2 cellular contexts compared by ENCODE assay signal in the genomic region with DNA sequence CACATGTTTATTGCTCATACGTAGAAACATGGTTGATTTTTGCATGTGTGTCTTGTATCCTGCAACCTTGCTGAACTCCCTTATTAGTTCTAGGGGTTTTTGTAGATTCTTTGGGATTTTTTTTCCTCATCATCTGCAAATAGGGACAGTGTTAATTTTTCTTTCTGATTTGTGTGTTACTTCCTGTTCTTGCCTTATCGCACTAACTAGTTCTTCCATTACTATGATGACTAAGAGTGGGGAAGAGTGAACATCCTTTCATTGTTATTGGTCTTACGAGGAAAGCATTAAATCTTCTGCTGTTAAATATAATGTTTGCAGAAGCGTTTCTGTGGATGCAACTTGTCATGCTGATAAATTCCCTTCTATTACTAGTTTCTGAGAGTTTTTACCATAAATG.
A peak's percentile ranks its signal among the peaks of the same experiment; 100 is the strongest.
TF ChIP-seq lines count a peak whose summit lies in the region.

No MANE protein-coding gene starts in this region.

TF ChIP-seq in A549, 52 proteins besides CTCF, POLR2A, EP300 and RAD21 (continued from another document):
- no peak for TF ChIP-seq MAFK (IDR thresholded peaks at IDR 0.05; ENCODE audit: partially characterized antibody)
- no peak for TF ChIP-seq HMGXB4 (CRISPR knock-in tag; IDR thresholded peaks at IDR 0.05; ENCODE audit: borderline replicate concordance)
- no peak for TF ChIP-seq EHMT2 (IDR thresholded peaks at IDR 0.05; ENCODE audit: low read depth)
- TF ChIP-seq ZSCAN20 (CRISPR knock-in tag; IDR thresholded peaks at IDR 0.05): no peak
- no peak for TF ChIP-seq CHD4 (IDR thresholded peaks at IDR 0.05; ENCODE audit: borderline replicate concordance)
- no peak for TF ChIP-seq KDM5A (IDR thresholded peaks at IDR 0.05)
- no peak for TF ChIP-seq TFCP2L1 (CRISPR knock-in tag; IDR thresholded peaks at IDR 0.05)
- no peak for TF ChIP-seq JUNB (IDR thresholded peaks at IDR 0.05)
- no peak for TF ChIP-seq NR3C1 (IDR thresholded peaks at IDR 0.05)
- no peak for TF ChIP-seq FOSL2 (IDR thresholded peaks at IDR 0.05)
- no peak for TF ChIP-seq FOSL2 (CRISPR knock-in tag; IDR thresholded peaks at IDR 0.05)
- TF ChIP-seq HOXB5 (CRISPR knock-in tag; IDR thresholded peaks at IDR 0.05): no peak
- TF ChIP-seq ESRRA (IDR thresholded peaks at IDR 0.05; ENCODE audit: borderline replicate concordance, low read length): no peak
- TF ChIP-seq KDM1A (IDR thresholded peaks at IDR 0.05; ENCODE audit: low read depth): no peak
- no peak for TF ChIP-seq MAZ (IDR thresholded peaks at IDR 0.05; ENCODE audit: borderline replicate concordance, low read depth, low read length)
- no peak for TF ChIP-seq RNF2 (IDR thresholded peaks at IDR 0.05; ENCODE audit: borderline replicate concordance, low read depth)
- TF ChIP-seq FOXS1 (CRISPR knock-in tag; IDR thresholded peaks at IDR 0.05): no peak
- TF ChIP-seq, protein P1, sequence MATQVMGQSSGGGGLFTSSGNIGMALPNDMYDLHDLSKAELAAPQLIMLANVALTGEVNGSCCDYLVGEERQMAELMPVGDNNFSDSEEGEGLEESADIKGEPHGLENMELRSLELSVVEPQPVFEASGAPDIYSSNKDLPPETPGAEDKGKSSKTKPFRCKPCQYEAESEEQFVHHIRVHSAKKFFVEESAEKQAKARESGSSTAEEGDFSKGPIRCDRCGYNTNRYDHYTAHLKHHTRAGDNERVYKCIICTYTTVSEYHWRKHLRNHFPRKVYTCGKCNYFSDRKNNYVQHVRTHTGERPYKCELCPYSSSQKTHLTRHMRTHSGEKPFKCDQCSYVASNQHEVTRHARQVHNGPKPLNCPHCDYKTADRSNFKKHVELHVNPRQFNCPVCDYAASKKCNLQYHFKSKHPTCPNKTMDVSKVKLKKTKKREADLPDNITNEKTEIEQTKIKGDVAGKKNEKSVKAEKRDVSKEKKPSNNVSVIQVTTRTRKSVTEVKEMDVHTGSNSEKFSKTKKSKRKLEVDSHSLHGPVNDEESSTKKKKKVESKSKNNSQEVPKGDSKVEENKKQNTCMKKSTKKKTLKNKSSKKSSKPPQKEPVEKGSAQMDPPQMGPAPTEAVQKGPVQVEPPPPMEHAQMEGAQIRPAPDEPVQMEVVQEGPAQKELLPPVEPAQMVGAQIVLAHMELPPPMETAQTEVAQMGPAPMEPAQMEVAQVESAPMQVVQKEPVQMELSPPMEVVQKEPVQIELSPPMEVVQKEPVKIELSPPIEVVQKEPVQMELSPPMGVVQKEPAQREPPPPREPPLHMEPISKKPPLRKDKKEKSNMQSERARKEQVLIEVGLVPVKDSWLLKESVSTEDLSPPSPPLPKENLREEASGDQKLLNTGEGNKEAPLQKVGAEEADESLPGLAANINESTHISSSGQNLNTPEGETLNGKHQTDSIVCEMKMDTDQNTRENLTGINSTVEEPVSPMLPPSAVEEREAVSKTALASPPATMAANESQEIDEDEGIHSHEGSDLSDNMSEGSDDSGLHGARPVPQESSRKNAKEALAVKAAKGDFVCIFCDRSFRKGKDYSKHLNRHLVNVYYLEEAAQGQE (IDR thresholded peaks at IDR 0.05): no peak

TF ChIP-seq in K562, 482 proteins besides CTCF, POLR2A, EP300 and RAD21 (continued from another document):
- TF ChIP-seq, protein P2, sequence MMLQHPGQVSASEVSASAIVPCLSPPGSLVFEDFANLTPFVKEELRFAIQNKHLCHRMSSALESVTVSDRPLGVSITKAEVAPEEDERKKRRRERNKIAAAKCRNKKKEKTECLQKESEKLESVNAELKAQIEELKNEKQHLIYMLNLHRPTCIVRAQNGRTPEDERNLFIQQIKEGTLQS (IDR thresholded peaks at IDR 0.05): peak; percentile 68; the same call in 1 of the 2 replicates
- TF ChIP-seq, protein P2 (CRISPR knock-in tag; conservative IDR thresholded peaks at IDR 0.05): no peak
- peak; percentile 20; the same call in 1 of the 2 replicates for TF ChIP-seq NFE2 (IDR thresholded peaks at IDR 0.05; ENCODE audit: low read depth)
- TF ChIP-seq ZNF589 (CRISPR knock-in tag; IDR thresholded peaks at IDR 0.05; ENCODE audit: low read depth): 0 out of 2 replicates have a peak, but pooled peaks have one; percentile 30
- peak; percentile 23 for TF ChIP-seq MEIS2 (IDR thresholded peaks at IDR 0.05; ENCODE audit: partially characterized antibody)
- TF ChIP-seq PRMT5 (CRISPR knock-in tag; IDR thresholded peaks at IDR 0.05): no peak
- peak; percentile 44; the same call in 1 of the 2 replicates for TF ChIP-seq SMARCC2 (IDR thresholded peaks at IDR 0.05; ENCODE audit: low read depth)
- TF ChIP-seq NR2C1 (IDR thresholded peaks at IDR 0.05): no peak
- no peak for TF ChIP-seq NR2C1 (tag; IDR thresholded peaks at IDR 0.05)
- no peak for TF ChIP-seq RHOXF2B (CRISPR knock-in tag; conservative IDR thresholded peaks at IDR 0.05)
- TF ChIP-seq HMBOX1 (IDR thresholded peaks at IDR 0.05): peak; percentile 92
- peak; percentile 80; the same call in 1 of the 2 replicates for TF ChIP-seq JUND (IDR thresholded peaks at IDR 0.05; ENCODE audit: borderline replicate concordance, low read depth, low read length)
- peak; percentile 78; the same call in 2 of the 3 replicates for TF ChIP-seq JUND (tag; IDR thresholded peaks at IDR 0.05; ENCODE audit: borderline replicate concordance, low read depth, low read length)
- TF ChIP-seq MYC (IDR thresholded peaks at IDR 0.05; ENCODE audit: low read depth, low read length): no peak
- TF ChIP-seq MYC (CRISPR knock-in tag; IDR thresholded peaks at IDR 0.05; ENCODE audit: borderline replicate concordance, low read depth): no peak
- TF ChIP-seq FOSL1 (tag; conservative IDR thresholded peaks at IDR 0.05): peak; percentile 86
- 0 out of 2 replicates have a peak, but pooled peaks have one; percentile 28 for TF ChIP-seq SMARCA4 (IDR thresholded peaks at IDR 0.05)
- TF ChIP-seq ETV1 (tag; conservative IDR thresholded peaks at IDR 0.05; ENCODE audit: low read depth): peak; percentile 77
- TF ChIP-seq ZNF121 (CRISPR knock-in tag; conservative IDR thresholded peaks at IDR 0.05): 0 out of 2 replicates have a peak, but pooled peaks have one; percentile 13
- TF ChIP-seq, protein P3, sequence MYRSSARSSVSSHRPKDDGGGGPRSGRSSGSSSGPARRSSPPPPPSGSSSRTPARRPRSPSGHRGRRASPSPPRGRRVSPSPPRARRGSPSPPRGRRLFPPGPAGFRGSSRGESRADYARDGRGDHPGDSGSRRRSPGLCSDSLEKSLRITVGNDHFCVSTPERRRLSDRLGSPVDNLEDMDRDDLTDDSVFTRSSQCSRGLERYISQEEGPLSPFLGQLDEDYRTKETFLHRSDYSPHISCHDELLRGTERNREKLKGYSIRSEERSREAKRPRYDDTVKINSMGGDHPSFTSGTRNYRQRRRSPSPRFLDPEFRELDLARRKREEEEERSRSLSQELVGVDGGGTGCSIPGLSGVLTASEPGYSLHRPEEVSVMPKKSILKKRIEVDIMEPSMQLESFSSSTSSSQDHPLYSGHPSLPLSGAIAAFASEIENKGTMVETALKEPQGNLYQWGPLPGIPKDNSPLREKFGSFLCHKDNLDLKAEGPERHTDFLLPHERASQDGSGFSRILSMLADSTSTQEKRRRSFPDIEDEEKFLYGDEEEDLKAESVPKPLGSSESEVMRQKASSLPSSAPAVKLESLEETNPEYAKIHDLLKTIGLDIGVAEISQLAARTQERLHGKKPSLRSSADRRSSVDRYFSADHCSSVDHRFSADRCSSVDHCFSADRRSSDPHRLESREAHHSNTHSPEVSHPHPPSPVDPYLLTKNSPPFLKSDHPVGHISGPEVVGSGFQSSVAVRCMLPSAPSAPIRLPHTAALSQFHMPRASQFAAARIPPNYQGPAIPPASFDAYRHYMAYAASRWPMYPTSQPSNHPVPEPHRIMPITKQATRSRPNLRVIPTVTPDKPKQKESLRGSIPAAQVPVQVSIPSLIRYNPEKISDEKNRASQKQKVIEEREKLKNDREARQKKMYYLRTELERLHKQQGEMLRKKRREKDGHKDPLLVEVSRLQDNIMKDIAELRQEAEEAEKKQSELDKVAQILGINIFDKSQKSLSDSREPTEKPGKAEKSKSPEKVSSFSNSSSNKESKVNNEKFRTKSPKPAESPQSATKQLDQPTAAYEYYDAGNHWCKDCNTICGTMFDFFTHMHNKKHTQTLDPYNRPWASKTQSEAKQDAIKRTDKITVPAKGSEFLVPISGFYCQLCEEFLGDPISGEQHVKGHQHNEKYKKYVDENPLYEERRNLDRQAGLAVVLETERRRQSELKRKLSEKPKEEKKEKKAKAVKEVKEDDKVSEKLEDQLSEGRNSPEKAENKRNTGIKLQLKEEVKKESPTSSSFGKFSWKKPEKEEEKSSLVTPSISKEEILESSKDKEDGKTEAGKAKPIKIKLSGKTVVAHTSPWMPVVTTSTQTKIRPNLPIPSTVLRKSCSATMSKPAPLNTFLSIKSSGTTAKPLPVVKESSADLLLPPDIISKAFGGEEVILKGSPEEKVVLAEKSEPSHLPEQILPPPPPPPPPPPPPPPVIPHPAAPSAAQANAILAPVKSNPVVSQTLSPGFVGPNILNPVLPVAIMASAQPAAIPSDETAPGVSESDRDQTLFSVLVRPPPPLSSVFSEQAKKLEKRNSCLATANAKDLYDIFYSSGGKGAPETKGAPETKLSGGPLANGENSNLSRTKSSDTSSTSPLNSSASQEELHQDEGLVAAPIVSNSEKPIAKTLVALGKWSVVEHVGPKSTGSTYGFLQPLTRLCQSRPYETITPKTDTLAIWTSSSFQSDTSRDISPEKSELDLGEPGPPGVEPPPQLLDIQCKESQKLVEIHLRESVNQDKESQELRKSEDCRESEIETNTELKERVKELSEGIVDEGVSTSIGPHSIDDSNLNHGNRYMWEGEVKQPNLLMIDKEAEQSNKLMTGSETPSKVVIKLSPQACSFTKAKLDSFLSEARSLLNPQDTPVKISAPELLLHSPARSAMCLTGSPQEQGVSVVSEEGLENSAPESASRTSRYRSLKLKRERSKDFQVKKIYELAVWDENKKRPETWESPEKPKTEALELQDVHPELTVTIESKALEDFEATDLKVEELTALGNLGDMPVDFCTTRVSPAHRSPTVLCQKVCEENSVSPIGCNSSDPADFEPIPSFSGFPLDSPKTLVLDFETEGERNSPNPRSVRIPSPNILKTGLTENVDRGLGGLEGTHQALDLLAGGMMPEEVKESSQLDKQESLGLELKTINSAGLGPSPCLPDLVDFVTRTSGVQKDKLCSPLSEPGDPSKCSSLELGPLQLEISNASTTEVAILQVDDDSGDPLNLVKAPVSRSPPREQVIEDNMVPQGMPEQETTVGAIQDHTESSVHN (IDR thresholded peaks at IDR 0.05; ENCODE audit: borderline replicate concordance in 1 of 2, low read depth in 1 of 2): 0 out of 4 replicates have a peak, but pooled peaks of 1 of the 2 experiments have one; percentile 31
- TF ChIP-seq, protein P4, sequence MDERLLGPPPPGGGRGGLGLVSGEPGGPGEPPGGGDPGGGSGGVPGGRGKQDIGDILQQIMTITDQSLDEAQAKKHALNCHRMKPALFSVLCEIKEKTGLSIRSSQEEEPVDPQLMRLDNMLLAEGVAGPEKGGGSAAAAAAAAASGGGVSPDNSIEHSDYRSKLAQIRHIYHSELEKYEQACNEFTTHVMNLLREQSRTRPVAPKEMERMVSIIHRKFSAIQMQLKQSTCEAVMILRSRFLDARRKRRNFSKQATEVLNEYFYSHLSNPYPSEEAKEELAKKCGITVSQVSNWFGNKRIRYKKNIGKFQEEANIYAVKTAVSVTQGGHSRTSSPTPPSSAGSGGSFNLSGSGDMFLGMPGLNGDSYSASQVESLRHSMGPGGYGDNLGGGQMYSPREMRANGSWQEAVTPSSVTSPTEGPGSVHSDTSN (CRISPR knock-in tag; IDR thresholded peaks at IDR 0.05; ENCODE audit: low read depth): no peak
- TF ChIP-seq, protein P4 (tag; conservative IDR thresholded peaks at IDR 0.05; ENCODE audit: low read depth): peak; percentile 28; the same call in 1 of the 2 replicates
- TF ChIP-seq GABPA (tag; conservative IDR thresholded peaks at IDR 0.05; ENCODE audit: low read depth): peak; percentile 50
- no peak for TF ChIP-seq MTA2 (IDR thresholded peaks at IDR 0.05; ENCODE audit: low read depth)
- TF ChIP-seq MYBL2 (IDR thresholded peaks at IDR 0.05; ENCODE audit: low read depth): no peak
- no peak for TF ChIP-seq MYBL2 (CRISPR knock-in tag; IDR thresholded peaks at IDR 0.05; ENCODE audit: borderline replicate concordance)
- peak; percentile 43; the same call in 1 of the 2 replicates for TF ChIP-seq SOX6 (IDR thresholded peaks at IDR 0.05)
- TF ChIP-seq ARID1B (IDR thresholded peaks at IDR 0.05): peak; percentile 50
- TF ChIP-seq ZNF644 (tag; IDR thresholded peaks at IDR 0.05; ENCODE audit: low read depth): 0 out of 2 replicates have a peak, but pooled peaks have one; percentile 33
- TF ChIP-seq ZNF239 (CRISPR knock-in tag; IDR thresholded peaks at IDR 0.05): no peak
- TF ChIP-seq JUN (IDR thresholded peaks at IDR 0.05; ENCODE audit: borderline replicate concordance, low read depth, low read length): peak; percentile 49; the same call in 1 of the 2 replicates
- no peak for TF ChIP-seq JUN (CRISPR knock-in tag; IDR thresholded peaks at IDR 0.05; ENCODE audit: borderline replicate concordance)
